Comparison of ENCODE assay signal across 8 cellular contexts in genomic region chr9:35688558-35689350, GRCh38. TPM values are rescaled to one million over a fixed set of nuclear protein-coding genes. Genes with fewer than 3 reads are reported as not detected.
DNase-seq lines count a peak whose midpoint lies in the region; ATAC-seq and TF ChIP-seq lines count a peak whose summit lies in the region.

No MANE protein-coding gene starts in this region.

- peak overlapping the region; percentile 77 for H3K4me3 ChIP-seq in A673 (ENCODE audit: low read depth, low read length, poor library complexity, severe bottlenecking)
- peak overlapping the region in 2 of 4 donors; percentile 55 to 70 for H3K4me3 ChIP-seq in adrenal gland
- H3K4me3 ChIP-seq in kidney epithelial cell (ENCODE audit: low read depth, low read length): peak overlapping the region; percentile 47
- peak overlapping the region; percentile 64 to 77 for H3K4me3 ChIP-seq in testis

- DNase-seq in A673 (ENCODE audit: low spot score) (peak; percentile 78), HPDE6-E6E7 (ENCODE audit: extremely low spot score) (peak; percentile 69), adrenal gland (peak in 1 of 7 donors; percentile 8), kidney epithelial cell (ENCODE audit: low read depth) (peak; percentile 57), testis (no peak)

- peaks cover 5% of the 10 kb centered on the region for H3K36me3 ChIP-seq in A673 (ENCODE audit: insufficient read depth, low read length, poor library complexity, severe bottlenecking)
- peaks cover 0 to 19% of the 10 kb centered on the region in 2 donors for H3K36me3 ChIP-seq in adrenal gland (replicated peaks in 1 of 2)
- no peaks in the 10 kb centered on the region for H3K36me3 ChIP-seq in kidney epithelial cell (ENCODE audit: control insufficient read depth, insufficient read depth, low read length)
- no peaks in the 10 kb centered on the region for H3K36me3 ChIP-seq in testis (ENCODE audit: low read depth, missing control alignments)

- TF ChIP-seq POLR2A in adrenal gland (IDR thresholded peaks at IDR 0.05) (peak in 1 of 2 donors; percentile 56), testis (IDR thresholded peaks at IDR 0.05) (no peak)

- intact Hi-C loops in A673 (cut with micrococcal nuclease; ENCODE audit: unreplicated experiment) (no loop called here), adrenal gland (cut with DNase I) (no loop called here), testis (cut with DNase I; ENCODE audit: low total_unique reads) (no loop called here)

- WGBS in adrenal gland, 4 donors: 45 to 57% (median 47%) methylated on average over 8 of the region's 8 CpGs
- WGBS in testis, 2 donors: 23 to 39% methylated on average over 7 to 8 of the region's 8 CpGs

- ATAC-seq in HG03432 (IDR thresholded peaks at IDR 0.05; ENCODE audit: unreplicated experiment): no peak
- no peak for ATAC-seq in HG02885 (IDR thresholded peaks at IDR 0.05; ENCODE audit: poor library complexity, unreplicated experiment)
- no peak for ATAC-seq in HG02970 (IDR thresholded peaks at IDR 0.05; ENCODE audit: low FRiP score, unreplicated experiment)

- H3K27ac ChIP-seq in A673 (ENCODE audit: low read depth, low read length, poor library complexity, severe bottlenecking) (peak overlapping the region; percentile 92), adrenal gland (peak overlapping the region; percentile 37 to 93 (median 89)), testis (peak overlapping the region; percentile 83 to 93)

- TF ChIP-seq CTCF in A673 (conservative IDR thresholded peaks at IDR 0.05; ENCODE audit: low read depth, low read length) (no peak), adrenal gland (IDR thresholded peaks at IDR 0.05) (no peak), kidney epithelial cell (IDR thresholded peaks at IDR 0.05; ENCODE audit: insufficient read depth, low read length, poor library complexity, severe bottlenecking) (no peak), testis (IDR thresholded peaks at IDR 0.05) (no peak)

- H3K4me1 ChIP-seq in A673 (ENCODE audit: insufficient read depth, low read length, poor library complexity, severe bottlenecking) (peaks cover 25% of the 10 kb centered on the region), adrenal gland (replicated peaks in 1 of 2) (peaks cover 24 to 35% of the 10 kb centered on the region in 2 donors), testis (peaks cover 17% of the 10 kb centered on the region)

- POLR2A ChIA-PET in A673 (lab: Charles Lee; ENCODE audit: low non-redundant PET): no interaction called here

- TSS peak; percentile 12 for BruUV-seq in A673 (replicated peaks; lab: Mats Ljungman, UMichigan)

- CTCF ChIA-PET in A673 (lab: Charles Lee): interaction anchor here (0.5 to 1.2 kb wide), 3 partner anchors 8 to 42 kb away, joined by 4 to 7 read pairs (median 6); no protein-coding TSS in a partner anchor

- H3K9me3 ChIP-seq in A673 (ENCODE audit: low read depth, low read length, poor library complexity, severe bottlenecking): no peaks in the 10 kb centered on the region
- no peaks in the 10 kb centered on the region for H3K9me3 ChIP-seq in adrenal gland (replicated peaks in 1 of 3)
- no peaks in the 10 kb centered on the region for H3K9me3 ChIP-seq in testis

- H3K27me3 ChIP-seq in A673 (replicated peaks; ENCODE audit: insufficient read depth, low read depth, low read length, poor library complexity) (no peaks in the 10 kb centered on the region), adrenal gland (no peaks in the 10 kb centered on the region), kidney epithelial cell (ENCODE audit: control insufficient read depth, insufficient read depth, low read length) (no peaks in the 10 kb centered on the region), testis (no peaks in the 10 kb centered on the region)

RNA-seq across cellular contexts. Expression of gene TPM2, which starts 1.0 kb away (rescaled TPM):
- total RNA-seq in A673 (2021) (39.2 and 44.3 TPM in 2 replicates), adrenal gland (100 to 1,000 TPM; 188 to 654 (median 359) TPM), kidney epithelial cell (68.9 and 77.1 TPM in 2 replicates), testis (100 to 1,000 TPM; 182 to 211 TPM)
- polyA plus RNA-seq in adrenal gland (1,000 to 10,000 TPM in 2 of 3 donors, 100 to 1,000 TPM in 1; 462 to 1,472 (median 1,350) TPM), testis (ENCODE audit: insufficient read depth, low read depth, low replicate concordance) (369 TPM)

RNA-seq across cellular contexts. Expression of gene CA9, which starts 15.0 kb away (rescaled TPM):
- 0.32 and 1.4 TPM in 2 replicates for total RNA-seq in A673 (2021)
- total RNA-seq in adrenal gland: 10 to 100 TPM in 1 of 8 donors, 1 to 10 TPM in 4, under 1 TPM in 3; 0.28 to 13.7 (median 1.6) TPM
- polyA plus RNA-seq in adrenal gland: 1 to 10 TPM in 2 of 3 donors, under 1 TPM in 1; 0.31 to 1.4 (median 1.3) TPM
- 0.04 and 0.27 TPM in 2 replicates for total RNA-seq in kidney epithelial cell
- total RNA-seq in testis: 10 to 100 TPM; 11.0 to 36.8 TPM
- 50.5 TPM for polyA plus RNA-seq in testis (ENCODE audit: insufficient read depth, low read depth, low replicate concordance)

RNA-seq across cellular contexts. Expression of gene ARHGEF39, which starts 23.8 kb away (rescaled TPM):
- total RNA-seq in A673 (2021) (25.0 and 27.7 TPM in 2 replicates), adrenal gland (10 to 100 TPM in 1 of 8 donors, 1 to 10 TPM in 2, under 1 TPM in 5; 0.42 to 18.4 (median 0.95) TPM), kidney epithelial cell (0.62 and 1.2 TPM in 2 replicates), testis (1 to 10 TPM; 2.2 to 6.5 TPM)
- polyA plus RNA-seq in adrenal gland (1 to 10 TPM; 1.2 to 4.0 (median 1.5) TPM), testis (ENCODE audit: insufficient read depth, low read depth, low replicate concordance) (7.0 TPM)

RNA-seq across cellular contexts. Expression of gene CCDC107, which starts 30.7 kb away (rescaled TPM):
- total RNA-seq in A673 (2021) (12.9 and 16.4 TPM in 2 replicates), adrenal gland (10 to 100 TPM; 27.9 to 55.0 (median 39.8) TPM), kidney epithelial cell (14.0 and 21.1 TPM in 2 replicates), testis (10 to 100 TPM; 13.4 to 19.0 TPM)
- polyA plus RNA-seq in adrenal gland (100 to 1,000 TPM in 2 of 3 donors, 10 to 100 TPM in 1; 53.6 to 198 (median 169) TPM), testis (ENCODE audit: insufficient read depth, low read depth, low replicate concordance) (17.2 TPM)

RNA-seq across cellular contexts. Expression of gene RMRP, which starts 30.9 kb away (rescaled TPM):
- 13,531 and 14,573 TPM in 2 replicates for total RNA-seq in A673 (2021)
- total RNA-seq in adrenal gland: over 10,000 TPM in 4 of 8 donors, 1,000 to 10,000 TPM in 3, 100 to 1,000 TPM in 1; 885 to 23,366 (median 13,049) TPM
- 1,000 to 10,000 TPM in 2 of 3 donors, not detected in 1; 1,807 to 2,186 TPM for polyA plus RNA-seq in adrenal gland
- 1,522 and 7,636 TPM in 2 replicates for total RNA-seq in kidney epithelial cell
- total RNA-seq in testis: over 10,000 TPM in 1 of 2 donors, 1,000 to 10,000 TPM in 1; 4,421 to 15,053 TPM
- not detected for polyA plus RNA-seq in testis (ENCODE audit: insufficient read depth, low read depth, low replicate concordance)
